In genomic region chr1:34763142-34763781, GRCh38 we compare ENCODE assay signal across 19 cellular contexts. TPM values are rescaled to one million over a fixed set of nuclear protein-coding genes. Genes with fewer than 3 reads are reported as not detected.
A peak's percentile ranks its signal among the peaks of the same experiment; 100 is the strongest.
DNase-seq lines count a peak whose midpoint lies in the region; ATAC-seq and TF ChIP-seq lines count a peak whose summit lies in the region.
"Had no signal": no experiment of that assay in that cellular context is flagged by ENCODE, and none has a peak within 500 bp of the region (broad histone marks: within the 10 kb centered on the region; RNA-seq: fewer than 3 reads in every experiment).

No MANE protein-coding gene starts in this region.

- H3K9me3 ChIP-seq in SK-N-SH (no peaks in the 10 kb centered on the region), skeletal muscle satellite cell (replicated peaks; ENCODE audit: low read length) (no peaks in the 10 kb centered on the region)
- H3K9me3 ChIP-seq: HAP-1, upper lobe of right lung had no signal

- POLR2A ChIA-PET in SK-N-SH (lab: Yijun Ruan, JAX): no interaction called here

- H3K79me2 ChIP-seq in SK-N-SH (ENCODE audit: insufficient read depth): no peaks in the 10 kb centered on the region

- no peak for TF ChIP-seq EP300 in SK-N-SH (IDR thresholded peaks at IDR 0.05; ENCODE audit: borderline replicate concordance in 1 of 2, low read depth in 1 of 2, low read length in 1 of 2)

- no peak for ATAC-seq in SK-N-SH treated with all-trans-retinoic acid at 6 μM for 48 hours
- ATAC-seq in foreskin keratinocyte: peak; percentile 78
- no peak for ATAC-seq in HG02623 (IDR thresholded peaks at IDR 0.05; ENCODE audit: unreplicated experiment)
- ATAC-seq: K562; natural killer cell treated with Interleukin-12 subunit alpha and Interleukin-12 subunit beta and Interleukin-15 and Interleukin-18, amount 100 ng/mL, for 72 hours; upper lobe of right lung had no signal

- H3K9me2 ChIP-seq in SK-N-SH: no peaks in the 10 kb centered on the region

- H3K36me3 ChIP-seq in SK-N-SH (replicated peaks in 1 of 2; ENCODE audit: control insufficient read depth in 1 of 2, insufficient read depth in 2 of 2, low read length in 1 of 2): no peaks in the 10 kb centered on the region
- no peaks in the 10 kb centered on the region for H3K36me3 ChIP-seq in skeletal muscle satellite cell (ENCODE audit: insufficient read depth, low read length)
- H3K36me3 ChIP-seq: HAP-1, upper lobe of right lung had no signal

- H3K4me2 ChIP-seq in SK-N-SH (peak overlapping the region; percentile 24; the same call in 1 of the 2 replicates), skeletal muscle satellite cell (ENCODE audit: low read length) (peak overlapping the region; percentile 25)

- H3K4me3 ChIP-seq in SK-N-SH (ENCODE audit: low read depth in 2 of 2, low read length in 1 of 2): no peak overlapping the region
- H3K4me3 ChIP-seq in skeletal muscle satellite cell (ENCODE audit: low read length): no peak overlapping the region
- H3K4me3 ChIP-seq: HAP-1, K562, skin epidermis, upper lobe of right lung had no signal

- TF ChIP-seq CTCF in SK-N-SH (IDR thresholded peaks at IDR 0.05) (no peak), foreskin keratinocyte (conservative IDR thresholded peaks at IDR 0.05) (no peak)

- intact Hi-C loops in posterior vena cava (cut with DNase I): no loop called here

- no peaks in the 10 kb centered on the region for H4K20me1 ChIP-seq in SK-N-SH (ENCODE audit: insufficient read depth)

- DNase-seq in SK-N-SH (no peak), RKO (ENCODE audit: low spot score) (peak; percentile 35), foreskin keratinocyte (peak; percentile 89 to 96), posterior vena cava (ENCODE audit: low spot score) (no peak), NOMO-1 treated with dmso at 0.1 percent for 144 hours (lab: John Stamatoyannopoulos, UW; ENCODE audit: unreplicated experiment) (no peak)
- DNase-seq: activated CD4-positive, alpha-beta T cell treated with anti-CD3 and anti-CD28 coated beads, Interleukin-2, amount 50 U/mL, for 48 hours; activated naive CD4-positive, alpha-beta T cell treated with Interleukin-2 at 50 U/mL for 16 hours; NCI-H1694 treated with DMSO at 0.1 percent for 48 hours; NK-92 treated with Interleukin-12 subunit alpha and Interleukin-12 subunit beta, amount 100 ng/mL, for 24 hours; upper lobe of right lung had no signal

- H2AFZ ChIP-seq in SK-N-SH (ENCODE audit: low read depth): no peak overlapping the region

- WGBS in SK-N-SH (ENCODE audit: low lambda C conversion rate): 19% methylated on average over 8 of the region's 8 CpGs

- no peaks in the 10 kb centered on the region for H3F3A ChIP-seq in SK-N-SH (replicated peaks; ENCODE audit: insufficient read depth)

- H3K27ac ChIP-seq in SK-N-SH (ENCODE audit: low read depth in 2 of 2, low read length in 1 of 2) (no peak overlapping the region), foreskin keratinocyte (peak overlapping the region; percentile 87)
- H3K27ac ChIP-seq: 22Rv1, upper lobe of right lung had no signal

- H3K4me1 ChIP-seq in SK-N-SH (ENCODE audit: control insufficient read depth in 1 of 2, insufficient read depth in 2 of 2, low read depth in 1 of 2, low read length in 1 of 2) (no peaks in the 10 kb centered on the region), foreskin keratinocyte (peaks cover 26% of the 10 kb centered on the region), skeletal muscle satellite cell (ENCODE audit: control insufficient read depth, insufficient read depth, low read length) (no peaks in the 10 kb centered on the region)
- H3K4me1 ChIP-seq: HAP-1, upper lobe of right lung had no signal

- H3K9ac ChIP-seq in SK-N-SH (no peak overlapping the region), skeletal muscle satellite cell (ENCODE audit: low read depth, low read length) (no peak overlapping the region)

- TF ChIP-seq RAD21 in SK-N-SH (IDR thresholded peaks at IDR 0.05; ENCODE audit: low read length): no peak

- CTCF ChIA-PET in SK-N-SH (lab: Yijun Ruan, JAX): interaction anchor here (1.1 kb wide), 1 partner anchor 23 kb away, joined by 3 read pairs; no protein-coding TSS in a partner anchor

- H3K27me3 ChIP-seq in SK-N-SH (ENCODE audit: insufficient read depth) (no peaks in the 10 kb centered on the region), foreskin keratinocyte (no peaks in the 10 kb centered on the region), skeletal muscle satellite cell (ENCODE audit: control insufficient read depth, insufficient read depth, low read length) (peaks cover 2% of the 10 kb centered on the region)

TF ChIP-seq in SK-N-SH, 30 proteins besides CTCF, POLR2A, EP300 and RAD21 (continues in another document):
- no peak for TF ChIP-seq TEAD4 (IDR thresholded peaks at IDR 0.05; ENCODE audit: borderline replicate concordance, insufficient read depth)
- TF ChIP-seq JUND (IDR thresholded peaks at IDR 0.05): no peak
- TF ChIP-seq RCOR1 (IDR thresholded peaks at IDR 0.05; ENCODE audit: low read length): no peak
- TF ChIP-seq SMC3 (IDR thresholded peaks at IDR 0.05; ENCODE audit: low read depth, low read length): no peak
- no peak for TF ChIP-seq ELF1 (IDR thresholded peaks at IDR 0.05)
- TF ChIP-seq, protein P1, sequence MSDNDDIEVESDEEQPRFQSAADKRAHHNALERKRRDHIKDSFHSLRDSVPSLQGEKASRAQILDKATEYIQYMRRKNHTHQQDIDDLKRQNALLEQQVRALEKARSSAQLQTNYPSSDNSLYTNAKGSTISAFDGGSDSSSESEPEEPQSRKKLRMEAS (IDR thresholded peaks at IDR 0.05; ENCODE audit: low read depth): no peak
- TF ChIP-seq POLR2AphosphoS5 (IDR thresholded peaks at IDR 0.05; ENCODE audit: low read depth, low read length): no peak
- TF ChIP-seq RXRA (IDR thresholded peaks at IDR 0.05; ENCODE audit: borderline replicate concordance, low read depth): no peak
- no peak for TF ChIP-seq YY1 (IDR thresholded peaks at IDR 0.05; ENCODE audit: low read depth)
- no peak for TF ChIP-seq FOXM1 (IDR thresholded peaks at IDR 0.05; ENCODE audit: low read depth)

TF ChIP-seq in SK-N-SH treated with all-trans-retinoic acid at 6 μM for 48 hours, 23 proteins besides CTCF, POLR2A, EP300 and RAD21 (continues in another document):
- TF ChIP-seq ZC3H10 (CRISPR knock-in tag; IDR thresholded peaks at IDR 0.05) (no peak), PPARA (CRISPR knock-in tag; IDR thresholded peaks at IDR 0.05; ENCODE audit: borderline replicate concordance) (no peak), PATZ1 (CRISPR knock-in tag; IDR thresholded peaks at IDR 0.05; ENCODE audit: borderline replicate concordance) (no peak), ESRRG (CRISPR knock-in tag; IDR thresholded peaks at IDR 0.05) (no peak), GLIS3 (CRISPR knock-in tag; IDR thresholded peaks at IDR 0.05) (no peak), TCF4 (CRISPR knock-in tag; IDR thresholded peaks at IDR 0.05; ENCODE audit: borderline replicate concordance) (no peak)

RNA-seq across cellular contexts. Expression of gene GJB4, which starts 3.7 kb away (rescaled TPM):
- polyA plus RNA-seq in SK-N-SH (2012; rRNA removed): not detected in 2 replicates
- not detected in 2 replicates for polyA plus RNA-seq in SK-N-SH (2012; cell fraction: cytosol; rRNA removed)
- not detected in 2 replicates for polyA plus RNA-seq in SK-N-SH (2012; cell fraction: nucleus; rRNA removed)
- total RNA-seq in foreskin keratinocyte: 9.9 and 18.2 TPM in 2 replicates
- 10.4 and 19.8 TPM in 2 replicates for polyA plus RNA-seq in foreskin keratinocyte
- not detected in 2 replicates for total RNA-seq in skeletal muscle satellite cell (2012; rRNA removed)
- not detected for total RNA-seq in posterior vena cava
- total RNA-seq: K562; natural killer cell treated with Interleukin-12 subunit alpha and Interleukin-12 subunit beta and Interleukin-15 and Interleukin-18, amount 100 ng/mL, for 72 hours; T-helper 2 cell treated with Interferon-gamma antibody and Interleukin-4, amounts not matched to agents 100 ng/mL and 5 ng/mL, for 36 hours; upper lobe of right lung had no signal

RNA-seq across cellular contexts. Expression of gene GJB5, which starts 8.4 kb away (rescaled TPM):
- polyA plus RNA-seq in SK-N-SH (2012; rRNA removed) (not detected in 2 replicates), foreskin keratinocyte (141 and 181 TPM in 2 replicates)
- polyA plus RNA-seq in SK-N-SH (2012; cell fraction: cytosol; rRNA removed): not detected in 2 replicates
- not detected in 2 replicates for polyA plus RNA-seq in SK-N-SH (2012; cell fraction: nucleus; rRNA removed)
- total RNA-seq in foreskin keratinocyte (119 and 146 TPM in 2 replicates), posterior vena cava (not detected)
- not detected in 2 replicates for total RNA-seq in skeletal muscle satellite cell (2012; rRNA removed)
- total RNA-seq: K562; natural killer cell treated with Interleukin-12 subunit alpha and Interleukin-12 subunit beta and Interleukin-15 and Interleukin-18, amount 100 ng/mL, for 72 hours; T-helper 2 cell treated with Interferon-gamma antibody and Interleukin-4, amounts not matched to agents 100 ng/mL and 5 ng/mL, for 36 hours; upper lobe of right lung had no signal

RNA-seq across cellular contexts. Expression of gene GJB3, which starts 17.8 kb away (rescaled TPM):
- polyA plus RNA-seq in SK-N-SH (2012; rRNA removed): not detected in 2 replicates
- not detected in 2 replicates for polyA plus RNA-seq in SK-N-SH (2012; cell fraction: cytosol; rRNA removed)
- polyA plus RNA-seq in SK-N-SH (2012; cell fraction: nucleus; rRNA removed): not detected in 2 replicates
- 180 and 195 TPM in 2 replicates for total RNA-seq in foreskin keratinocyte
- polyA plus RNA-seq in foreskin keratinocyte: 195 and 203 TPM in 2 replicates
- total RNA-seq in skeletal muscle satellite cell (2012; rRNA removed): not detected in 2 replicates
- not detected for total RNA-seq in posterior vena cava
- total RNA-seq: K562; natural killer cell treated with Interleukin-12 subunit alpha and Interleukin-12 subunit beta and Interleukin-15 and Interleukin-18, amount 100 ng/mL, for 72 hours; T-helper 2 cell treated with Interferon-gamma antibody and Interleukin-4, amounts not matched to agents 100 ng/mL and 5 ng/mL, for 36 hours had no signal
- polyA plus RNA-seq: K562 had no signal

RNA-seq across cellular contexts. Expression of gene GJA4, which starts 29.5 kb away (rescaled TPM):
- polyA plus RNA-seq in SK-N-SH (2012; rRNA removed) (not detected in 2 replicates), foreskin keratinocyte (0.10 and 0.18 TPM in 2 replicates)
- polyA plus RNA-seq in SK-N-SH (2012; cell fraction: cytosol; rRNA removed): not detected in 2 replicates
- not detected in 2 replicates for polyA plus RNA-seq in SK-N-SH (2012; cell fraction: nucleus; rRNA removed)
- total RNA-seq in foreskin keratinocyte (0.07 and 0.17 TPM in 2 replicates), posterior vena cava (10 to 100 TPM; 21.8 to 26.8 TPM)
- not detected in 2 replicates for total RNA-seq in skeletal muscle satellite cell (2012; rRNA removed)
- total RNA-seq: T-helper 2 cell treated with Interferon-gamma antibody and Interleukin-4, amounts not matched to agents 100 ng/mL and 5 ng/mL, for 36 hours had no signal

Comparison
In these comparisons a context has a peak if more than half of its experiments do, and no peak if none do; other contexts are left out.
1. DNase-seq: peak in RKO (single experiment) and foreskin keratinocyte (2 of 2); none in SK-N-SH (single experiment), posterior vena cava (single experiment) and NOMO-1 treated with dmso at 0.1 percent for 144 hours (single experiment).
2. RNA of gene GJB4, which starts 3.7 kb away (total RNA-seq): 9.9 to 18.2 TPM in foreskin keratinocyte; not detected in posterior vena cava; every median in the first group is over 10 times any median in the second.
3. RNA of gene GJB5, which starts 8.4 kb away (total RNA-seq): 119 to 146 TPM in foreskin keratinocyte; not detected in posterior vena cava; every median in the first group is over 100 times any median in the second.
4. RNA of gene GJB3, which starts 17.8 kb away (total RNA-seq): 180 to 195 TPM in foreskin keratinocyte; not detected in posterior vena cava; every median in the first group is over 100 times any median in the second.